In genomic region chr2:119490106-119490505, GRCh38 we compare ENCODE assay signal across 19 cellular contexts. TPM values are rescaled to one million over a fixed set of nuclear protein-coding genes. Genes with fewer than 3 reads are reported as not detected.
DNase-seq lines count a peak whose midpoint lies in the region; ATAC-seq, FAIRE-seq and TF ChIP-seq lines count a peak whose summit lies in the region.
"Had no signal": no experiment of that assay in that cellular context is flagged by ENCODE, and none has a peak within 500 bp of the region (broad histone marks: within the 10 kb centered on the region; RNA-seq: fewer than 3 reads in every experiment).

No MANE protein-coding gene starts in this region.

- no peak for FAIRE-seq in HepG2 (lab: Jason Lieb, UNC)
- FAIRE-seq: GM19239 had no signal

- BruUV-seq in HepG2 (replicated peaks; lab: Mats Ljungman, UMichigan): no TSS peak

- H3K79me2 ChIP-seq in HepG2 (ENCODE audit: insufficient read depth, low read length): no peaks in the 10 kb centered on the region

- H3K4me2 ChIP-seq in HepG2 (ENCODE audit: low read depth, low read length): no peak overlapping the region
- no peak overlapping the region for H3K4me2 ChIP-seq in neuronal stem cell (ENCODE audit: insufficient read depth, low read length, poor library complexity, severe bottlenecking)

- in situ Hi-C loops in HepG2 (cut with HindIII; ENCODE audit: extremely low pct_ligation_motif_present, low pct_unique_long_range_greater_than_20kb): no loop called here

- CTCF ChIA-PET in HepG2 (lab: Yijun Ruan, JAX; ENCODE audit: low intra/inter-chr PET ratio, low total read pairs): no interaction called here

- H2BK5ac ChIP-seq in neuronal stem cell (ENCODE audit: low read length): no peak overlapping the region

- no peak overlapping the region for H2AFZ ChIP-seq in HepG2 (ENCODE audit: low read length)
- no peak overlapping the region for H2AFZ ChIP-seq in neuronal stem cell (ENCODE audit: low read length)
- H2AFZ ChIP-seq: GM23248 had no signal

- H4K20me1 ChIP-seq in HepG2 (ENCODE audit: insufficient read depth, low read length): no peaks in the 10 kb centered on the region

- no peak for TF ChIP-seq RAD21 in HepG2 (CRISPR knock-in tag; IDR thresholded peaks at IDR 0.05)

- H3K27me3 ChIP-seq in heart left ventricle (no peaks in the 10 kb centered on the region), HepG2 (ENCODE audit: control insufficient read depth in 1 of 2, insufficient read depth in 2 of 2, low read length in 2 of 2) (peaks cover 0 to 18% of the 10 kb centered on the region in 2 experiments; a peak in 2 of 5 replicates), neuronal stem cell (ENCODE audit: control insufficient read depth in 3 of 3, insufficient read depth in 3 of 3, low read depth in 1 of 3, low read length in 3 of 3) (peaks cover 0 to 40% (median 0%) of the 10 kb centered on the region in 3 experiments), upper lobe of right lung (no peaks in the 10 kb centered on the region)

- 85 to 88% (median 87%) methylated on average over 8 of the region's 8 CpGs for WGBS in heart left ventricle, 4 donors
- WGBS in HepG2 (ENCODE audit: low lambda C conversion rate): 91% methylated on average over 8 of the region's 8 CpGs
- WGBS in neuronal stem cell (ENCODE audit: extremely low coverage in 2 of 2, insufficient read length in 2 of 2, insufficient replicate concordance in 1 of 2), 2 donors: no CpG with 5 or more reads among the region's 8 CpGs

- peak overlapping the region; percentile 57 for H3K14ac ChIP-seq in neuronal stem cell (ENCODE audit: low read length)

- ATAC-seq in heart left ventricle: no peak
- ATAC-seq in left ventricle myocardium superior: no peak
- ATAC-seq in HepG2: no peak
- ATAC-seq in upper lobe of right lung: no peak
- ATAC-seq in GM18907 (IDR thresholded peaks at IDR 0.05; ENCODE audit: unreplicated experiment): no peak

- no peak overlapping the region for H3K4ac ChIP-seq in neuronal stem cell (ENCODE audit: low read length)

- H3K18ac ChIP-seq in neuronal stem cell (ENCODE audit: low read length): peak overlapping the region; percentile 52

- H3K9ac ChIP-seq in HepG2 (ENCODE audit: insufficient read depth, low read depth, low read length) (no peak overlapping the region), neuronal stem cell (ENCODE audit: low read depth, low read length, poor library complexity) (no peak overlapping the region)
- H3K9ac ChIP-seq: GM23248 had no signal

- no peak for DNase-seq in heart left ventricle
- DNase-seq in left ventricle myocardium superior: no peak
- DNase-seq in HepG2 (ENCODE audit: low spot score): no peak
- no peak for DNase-seq in neuronal stem cell (ENCODE audit: low spot score)
- DNase-seq in upper lobe of right lung: no peak
- DNase-seq in NCI-H187 (lab: John Stamatoyannopoulos, UW): no peak
- DNase-seq in stimulated activated CD4-positive, alpha-beta T cell treated with anti-CD3 and anti-CD28 coated beads, Interleukin-12 subunit alpha, Interleukin-12 subunit beta, amount 100 ng/mL, for 4 hours: no peak
- DNase-seq: HFFc6, KBM-7, NCI-H146, NCI-H526, OCI-M1, RPMI8226 had no signal

- H3K27ac ChIP-seq in heart left ventricle: peak overlapping the region in 9 of 12 donors; percentile 38 to 78 (median 49)
- H3K27ac ChIP-seq in HepG2 (ENCODE audit: extremely low read length, insufficient read depth, low read length): no peak overlapping the region
- H3K27ac ChIP-seq in neuronal stem cell (replicated peaks; ENCODE audit: low read length): no peak overlapping the region
- H3K27ac ChIP-seq in upper lobe of right lung: peak overlapping the region; percentile 13
- H3K27ac ChIP-seq: 22Rv1, C4-2B, GM23248, HL-60 had no signal

- no peak for TF ChIP-seq EP300 in HepG2 (IDR thresholded peaks at IDR 0.05; ENCODE audit: low read depth in 2 of 2, low read length in 2 of 2)
- TF ChIP-seq EP300 in HepG2 (CRISPR knock-in tag; IDR thresholded peaks at IDR 0.05; ENCODE audit: borderline replicate concordance): no peak

- no peaks in the 10 kb centered on the region for H3K36me3 ChIP-seq in heart left ventricle
- no peaks in the 10 kb centered on the region for H3K36me3 ChIP-seq in HepG2 (replicated peaks in 1 of 2; ENCODE audit: control insufficient read depth in 1 of 2, insufficient read depth in 2 of 2, low read length in 2 of 2)
- H3K36me3 ChIP-seq in neuronal stem cell (replicated peaks in 1 of 2; ENCODE audit: control insufficient read depth in 2 of 2, insufficient read depth in 2 of 2, low read length in 2 of 2): no peaks in the 10 kb centered on the region
- no peaks in the 10 kb centered on the region for H3K36me3 ChIP-seq in upper lobe of right lung

- H3K9me3 ChIP-seq in heart left ventricle (no peaks in the 10 kb centered on the region), HepG2 (ENCODE audit: low read length) (no peaks in the 10 kb centered on the region), neuronal stem cell (replicated peaks in 1 of 2; ENCODE audit: control insufficient read depth in 2 of 2, insufficient read depth in 1 of 2, low read depth in 1 of 2, low read length in 2 of 2) (no peaks in the 10 kb centered on the region), upper lobe of right lung (no peaks in the 10 kb centered on the region)

- H2AK5ac ChIP-seq in neuronal stem cell (ENCODE audit: low read depth, low read length): no peak overlapping the region

- no peak overlapping the region for H3K23ac ChIP-seq in neuronal stem cell (ENCODE audit: low read depth, low read length, poor library complexity)

- TF ChIP-seq CTCF in heart left ventricle (IDR thresholded peaks at IDR 0.05) (no peak), HepG2 (CRISPR knock-in tag; IDR thresholded peaks at IDR 0.05) (no peak), upper lobe of right lung (IDR thresholded peaks at IDR 0.05) (no peak)

- H2BK15ac ChIP-seq in neuronal stem cell (ENCODE audit: low read length): no peak overlapping the region

- POLR2A ChIA-PET in HepG2 (lab: Yijun Ruan, JAX): no interaction called here

- H3K4me1 ChIP-seq in heart left ventricle: peaks cover 0 to 61% (median 36%) of the 10 kb centered on the region in 12 donors
- H3K4me1 ChIP-seq in HepG2 (ENCODE audit: insufficient read depth, low read length): peaks cover 75% of the 10 kb centered on the region
- peaks cover 0 to 9% of the 10 kb centered on the region in 2 donors for H3K4me1 ChIP-seq in neuronal stem cell (ENCODE audit: control insufficient read depth in 2 of 2, insufficient read depth in 1 of 2, low read depth in 1 of 2, low read length in 2 of 2)
- peaks cover 40% of the 10 kb centered on the region for H3K4me1 ChIP-seq in upper lobe of right lung

- peak overlapping the region; percentile 48 for H2BK12ac ChIP-seq in neuronal stem cell (ENCODE audit: low read length)

- no peak for TF ChIP-seq POLR2A in heart left ventricle (IDR thresholded peaks at IDR 0.05)
- no peak for TF ChIP-seq POLR2A in HepG2 (IDR thresholded peaks at IDR 0.05; ENCODE audit: insufficient read depth in 1 of 2, low read depth in 2 of 2, low read length in 2 of 2)

- no peak overlapping the region for H4K8ac ChIP-seq in neuronal stem cell (ENCODE audit: low read depth, low read length)

- no peaks in the 10 kb centered on the region for H3K79me1 ChIP-seq in neuronal stem cell (ENCODE audit: low read depth, low read length)

- no peak overlapping the region for H2BK120ac ChIP-seq in neuronal stem cell (ENCODE audit: low read depth, low read length)

- intact Hi-C loops in heart left ventricle (cut with DNase I) (no loop called here), left ventricle myocardium superior (cut with micrococcal nuclease) (no loop called here), HepG2 (cut with micrococcal nuclease; ENCODE audit: unreplicated experiment) (no loop called here), upper lobe of right lung (cut with DNase I) (no loop called here)

- no peak overlapping the region for H4K91ac ChIP-seq in neuronal stem cell (ENCODE audit: low read depth, low read length, poor library complexity)

- H3K4me3 ChIP-seq in heart left ventricle: no peak overlapping the region
- no peak overlapping the region for H3K4me3 ChIP-seq in HepG2 (replicated peaks in 1 of 3; ENCODE audit: insufficient read depth in 1 of 3, low read depth in 2 of 3, low read length in 3 of 3)
- no peak overlapping the region for H3K4me3 ChIP-seq in neuronal stem cell (ENCODE audit: low read length in 2 of 2)
- no peak overlapping the region for H3K4me3 ChIP-seq in upper lobe of right lung
- H3K4me3 ChIP-seq: GM23248 had no signal

RNA-seq across cellular contexts. Expression of gene SCTR, which starts 34.2 kb away (rescaled TPM):
- total RNA-seq in heart left ventricle: 1 to 10 TPM in 2 of 9 donors, under 1 TPM in 6, not detected in 1; 0.28 to 2.2 (median 0.44) TPM
- under 1 TPM in 1 of 2 donors, not detected in 1; 0.72 TPM for polyA plus RNA-seq in heart left ventricle
- total RNA-seq in left ventricle myocardium superior: 1.0 TPM
- total RNA-seq in HepG2 (2016; rRNA removed; fragmentation: Illumina TruSeq; extraction: Trizol): not detected in 2 replicates
- not detected in 2 replicates for total RNA-seq in HepG2 (2016; cell fraction: cytosol; rRNA removed; fragmentation: Illumina TruSeq; extraction: Trizol; ENCODE audit: low read depth)
- not detected in 2 replicates for total RNA-seq in HepG2 (2016; cell fraction: insoluble cytoplasmic fraction; rRNA removed; fragmentation: Illumina TruSeq; extraction: Trizol)
- total RNA-seq in HepG2 (2016; cell fraction: membrane; rRNA removed; fragmentation: Illumina TruSeq; extraction: Trizol): not detected in 2 replicates
- total RNA-seq in HepG2 (2016; cell fraction: nucleus; rRNA removed; fragmentation: Illumina TruSeq; extraction: Trizol): not detected in 2 replicates
- polyA plus RNA-seq in HepG2 (2011; rRNA removed): not detected in 2 replicates
- not detected in 2 replicates for polyA plus RNA-seq in HepG2 (2011; cell fraction: cytosol; rRNA removed)
- polyA plus RNA-seq in HepG2 (2011; cell fraction: nucleus; rRNA removed): not detected in 2 replicates
- 2.8 and 3.7 TPM in 2 replicates for polyA plus RNA-seq in HepG2 (2012)
- polyA plus RNA-seq in HepG2 (2016; cell fraction: cytosol; fragmentation: Illumina TruSeq; extraction: Trizol; ENCODE audit: low read depth): not detected in 2 replicates
- polyA plus RNA-seq in HepG2 (2016; cell fraction: insoluble cytoplasmic fraction; fragmentation: Illumina TruSeq; extraction: Trizol; ENCODE audit: low read depth): not detected in 2 replicates
- polyA plus RNA-seq in HepG2 (2016; cell fraction: membrane; fragmentation: Illumina TruSeq; extraction: Trizol; ENCODE audit: low read depth): not detected in 2 replicates
- not detected in 2 replicates for polyA plus RNA-seq in HepG2 (2016; cell fraction: nucleus; fragmentation: Illumina TruSeq; extraction: Trizol; ENCODE audit: insufficient read depth, low read depth)
- not detected in 2 replicates for polyA minus RNA-seq in HepG2 (2011; rRNA and poly(A)+ RNA removed; ENCODE audit: low replicate concordance)
- polyA minus RNA-seq in HepG2 (2011; cell fraction: cytosol; rRNA and poly(A)+ RNA removed): not detected in 2 replicates
- not detected in 2 replicates for polyA minus RNA-seq in HepG2 (2011; cell fraction: nucleus; rRNA and poly(A)+ RNA removed)
- polyA plus RNA-seq in neuronal stem cell (2013, experiment 1 of 2): not detected
- not detected for polyA plus RNA-seq in neuronal stem cell (2013, experiment 2 of 2)
- 21.0 TPM for total RNA-seq in upper lobe of right lung
- total RNA-seq: GM23248, HFFc6 had no signal
- polyA plus RNA-seq: GM23248 had no signal

RNA-seq across cellular contexts. Expression of gene CFAP221, which starts 54.1 kb away (rescaled TPM):
- total RNA-seq in heart left ventricle (1 to 10 TPM in 6 of 9 donors, under 1 TPM in 2, not detected in 1; 0.86 to 2.2 (median 1.7) TPM), left ventricle myocardium superior (0.79 TPM), HepG2 (2016; rRNA removed; fragmentation: Illumina TruSeq; extraction: Trizol) (not detected in 2 replicates), upper lobe of right lung (26.3 TPM)
- polyA plus RNA-seq in heart left ventricle (under 1 TPM; 0.08 to 0.18 TPM), HepG2 (2011; rRNA removed) (not detected in 2 replicates)
- total RNA-seq in HepG2 (2016; cell fraction: cytosol; rRNA removed; fragmentation: Illumina TruSeq; extraction: Trizol; ENCODE audit: low read depth): 0.20 and 0.26 TPM in 2 replicates
- total RNA-seq in HepG2 (2016; cell fraction: insoluble cytoplasmic fraction; rRNA removed; fragmentation: Illumina TruSeq; extraction: Trizol): not detected in 2 replicates
- total RNA-seq in HepG2 (2016; cell fraction: membrane; rRNA removed; fragmentation: Illumina TruSeq; extraction: Trizol): 0.43 TPM in 1 of 2 replicates, not detected in the other
- total RNA-seq in HepG2 (2016; cell fraction: nucleus; rRNA removed; fragmentation: Illumina TruSeq; extraction: Trizol): not detected in 2 replicates
- polyA plus RNA-seq in HepG2 (2011; cell fraction: cytosol; rRNA removed): not detected in 2 replicates
- not detected in 2 replicates for polyA plus RNA-seq in HepG2 (2011; cell fraction: nucleus; rRNA removed)
- not detected in 2 replicates for polyA plus RNA-seq in HepG2 (2012)
- 0.26 and 0.33 TPM in 2 replicates for polyA plus RNA-seq in HepG2 (2016; cell fraction: cytosol; fragmentation: Illumina TruSeq; extraction: Trizol; ENCODE audit: low read depth)
- not detected in 2 replicates for polyA plus RNA-seq in HepG2 (2016; cell fraction: insoluble cytoplasmic fraction; fragmentation: Illumina TruSeq; extraction: Trizol; ENCODE audit: low read depth)
- not detected in 2 replicates for polyA plus RNA-seq in HepG2 (2016; cell fraction: membrane; fragmentation: Illumina TruSeq; extraction: Trizol; ENCODE audit: low read depth)
- not detected in 2 replicates for polyA plus RNA-seq in HepG2 (2016; cell fraction: nucleus; fragmentation: Illumina TruSeq; extraction: Trizol; ENCODE audit: insufficient read depth, low read depth)
- polyA minus RNA-seq in HepG2 (2011; rRNA and poly(A)+ RNA removed; ENCODE audit: low replicate concordance): not detected in 2 replicates
- not detected in 2 replicates for polyA minus RNA-seq in HepG2 (2011; cell fraction: cytosol; rRNA and poly(A)+ RNA removed)
- polyA minus RNA-seq in HepG2 (2011; cell fraction: nucleus; rRNA and poly(A)+ RNA removed): not detected in 2 replicates
- polyA plus RNA-seq in neuronal stem cell (2013, experiment 1 of 2): 2.2 TPM
- 2.8 TPM for polyA plus RNA-seq in neuronal stem cell (2013, experiment 2 of 2)
- total RNA-seq: GM23248, HFFc6 had no signal

RNA-seq across cellular contexts. Expression of gene TMEM37, which starts 58.5 kb away (rescaled TPM):
- total RNA-seq in heart left ventricle (10 to 100 TPM in 2 of 9 donors, 1 to 10 TPM in 6, under 1 TPM in 1; 0.81 to 24.6 (median 1.7) TPM), left ventricle myocardium superior (2.9 TPM), HepG2 (2016; rRNA removed; fragmentation: Illumina TruSeq; extraction: Trizol) (23.7 and 37.7 TPM in 2 replicates), upper lobe of right lung (23.8 TPM)
- polyA plus RNA-seq in heart left ventricle (under 1 TPM; 0.75 to 0.88 TPM), HepG2 (2011; rRNA removed) (115 and 141 TPM in 2 replicates)
- total RNA-seq in HepG2 (2016; cell fraction: cytosol; rRNA removed; fragmentation: Illumina TruSeq; extraction: Trizol; ENCODE audit: low read depth): 28.9 and 37.4 TPM in 2 replicates
- 22.3 and 38.3 TPM in 2 replicates for total RNA-seq in HepG2 (2016; cell fraction: insoluble cytoplasmic fraction; rRNA removed; fragmentation: Illumina TruSeq; extraction: Trizol)
- total RNA-seq in HepG2 (2016; cell fraction: membrane; rRNA removed; fragmentation: Illumina TruSeq; extraction: Trizol): 42.2 and 48.4 TPM in 2 replicates
- total RNA-seq in HepG2 (2016; cell fraction: nucleus; rRNA removed; fragmentation: Illumina TruSeq; extraction: Trizol): 34.2 and 36.8 TPM in 2 replicates
- polyA plus RNA-seq in HepG2 (2011; cell fraction: cytosol; rRNA removed): 117 and 121 TPM in 2 replicates
- 112 and 119 TPM in 2 replicates for polyA plus RNA-seq in HepG2 (2011; cell fraction: nucleus; rRNA removed)
- 79.4 and 99.6 TPM in 2 replicates for polyA plus RNA-seq in HepG2 (2012)
- 35.8 and 51.6 TPM in 2 replicates for polyA plus RNA-seq in HepG2 (2016; cell fraction: cytosol; fragmentation: Illumina TruSeq; extraction: Trizol; ENCODE audit: low read depth)
- polyA plus RNA-seq in HepG2 (2016; cell fraction: insoluble cytoplasmic fraction; fragmentation: Illumina TruSeq; extraction: Trizol; ENCODE audit: low read depth): 29.9 and 33.6 TPM in 2 replicates
- 42.8 and 53.0 TPM in 2 replicates for polyA plus RNA-seq in HepG2 (2016; cell fraction: membrane; fragmentation: Illumina TruSeq; extraction: Trizol; ENCODE audit: low read depth)
- polyA plus RNA-seq in HepG2 (2016; cell fraction: nucleus; fragmentation: Illumina TruSeq; extraction: Trizol; ENCODE audit: insufficient read depth, low read depth): 58.5 and 61.9 TPM in 2 replicates
- polyA minus RNA-seq in HepG2 (2011; rRNA and poly(A)+ RNA removed; ENCODE audit: low replicate concordance): 8.6 and 130 TPM in 2 replicates
- 23.8 and 26.3 TPM in 2 replicates for polyA minus RNA-seq in HepG2 (2011; cell fraction: cytosol; rRNA and poly(A)+ RNA removed)
- polyA minus RNA-seq in HepG2 (2011; cell fraction: nucleus; rRNA and poly(A)+ RNA removed): 72.6 and 73.7 TPM in 2 replicates
- polyA plus RNA-seq in neuronal stem cell (2013, experiment 1 of 2): 0.71 TPM
- 0.58 TPM for polyA plus RNA-seq in neuronal stem cell (2013, experiment 2 of 2)
- total RNA-seq: GM23248, HFFc6 had no signal

Comparison
In these comparisons a context has a peak if more than half of its experiments do, and no peak if none do; other contexts are left out.
1. H3K27ac ChIP-seq: peak in heart left ventricle (9 of 12) and upper lobe of right lung (single experiment); none in HepG2 (single experiment) and neuronal stem cell (single experiment).